Comparison of ENCODE assay signal across 14 cellular contexts in the genomic region with DNA sequence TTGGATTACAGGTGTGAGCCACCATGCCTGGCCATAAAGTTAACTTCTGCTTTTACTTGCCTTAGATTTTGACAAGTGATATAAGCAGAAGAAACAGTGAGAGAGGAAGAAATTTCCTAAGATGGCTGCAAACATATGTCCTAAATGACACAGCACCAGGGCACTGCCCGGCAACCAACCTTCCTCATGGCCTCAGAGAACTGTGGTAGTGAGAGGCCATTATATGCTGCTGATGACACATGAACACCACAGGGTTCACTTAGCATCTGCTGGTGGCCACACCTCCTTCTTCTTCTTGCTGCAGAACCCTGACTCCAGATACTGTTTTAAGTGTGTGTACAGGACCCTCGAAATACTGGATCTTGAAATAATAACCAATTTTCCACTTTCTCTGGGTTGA.
DNase-seq lines count a peak whose midpoint lies in the region; ATAC-seq and TF ChIP-seq lines count a peak whose summit lies in the region.
"Had no signal": no experiment of that assay in that cellular context is flagged by ENCODE, and none has a peak within 500 bp of the region (broad histone marks: within the 10 kb centered on the region; RNA-seq: fewer than 3 reads in every experiment).

No MANE protein-coding gene starts in this region.

- no peak overlapping the region for H4K8ac ChIP-seq in H9 (replicated peaks; ENCODE audit: insufficient read length, low read depth, low read length)

- H3K4me1 ChIP-seq in foreskin keratinocyte (no peaks in the 10 kb centered on the region), H9 (ENCODE audit: insufficient read depth, low read length) (no peaks in the 10 kb centered on the region)

- no peaks in the 10 kb centered on the region for H3K79me2 ChIP-seq in H9 (ENCODE audit: insufficient read depth, low read length)

- no peak overlapping the region for H2BK12ac ChIP-seq in H9 (ENCODE audit: insufficient read length, low read depth, low read length)

- intact Hi-C loops in CD14-positive monocyte (cut with micrococcal nuclease), result loop anchor here (5.0 to 10.0 kb wide), 4 partner anchors 51 to 133 kb away; a partner anchor contains a TSS

- H3K27ac Mint-ChIP-seq in CD14-positive monocyte (peak overlapping the region; percentile 83 to 95 (median 88)), H9 (no peak overlapping the region; a peak in 1 of 7 replicates)
- no peak overlapping the region for H3K27ac Mint-ChIP-seq in activated naive CD4-positive, alpha-beta T cell treated with anti-CD3 and anti-CD28 coated beads, Interleukin-2, amount 50 U/mL, for 72 hours
- H3K27ac Mint-ChIP-seq: activated T-cell treated with anti-CD3 and anti-CD28 coated beads, Interleukin-2, amount 50 U/mL, for 24 hours had no signal

- H3K4me1 Mint-ChIP-seq in CD14-positive monocyte (peaks cover 34% of the 10 kb centered on the region), H9 (peaks cover 6% of the 10 kb centered on the region in 2 experiments; a peak in 3 of 4 replicates)

- H2BK5ac ChIP-seq in H9 (ENCODE audit: insufficient read length, low read length), result no peak overlapping the region

- no peaks in the 10 kb centered on the region for H3K23me2 ChIP-seq in H9 (ENCODE audit: insufficient read length, low read depth, low read length, poor library complexity, severe bottlenecking)

- no peak overlapping the region for H3K23ac ChIP-seq in H9 (ENCODE audit: insufficient read length, low read depth, low read length)

- DNase-seq in CD14-positive monocyte (ENCODE audit: low spot score) (peak; percentile 86), NCI-H748 treated with DMSO at 0.1 percent for 48 hours (lab: John Stamatoyannopoulos, UW) (peak; percentile 8), foreskin keratinocyte (no peak), H9 (no peak), GM03348 (ENCODE audit: low spot score) (no peak), mucosa of gallbladder (ENCODE audit: low spot score) (no peak)
- no peak for DNase-seq in activated naive CD4-positive, alpha-beta T cell treated with anti-CD3 and anti-CD28 coated beads, Interleukin-2, amount 50 U/mL, for 72 hours (ENCODE audit: low spot score in 2 of 2)
- DNase-seq: activated T-cell treated with anti-CD3 and anti-CD28 coated beads, Interleukin-2, amount 50 U/mL, for 24 hours; left cardiac atrium; NCI-H187 treated with DMSO at 0.1 percent for 48 hours; T1000 had no signal

- H3K79me1 ChIP-seq in H9 (ENCODE audit: insufficient read depth, low read depth, low read length, poor library complexity, severe bottlenecking), result no peaks in the 10 kb centered on the region

- H2BK120ac ChIP-seq in H9 (ENCODE audit: low read depth, low read length, poor library complexity, severe bottlenecking), result no peak overlapping the region

- no peak overlapping the region for H2BK15ac ChIP-seq in H9 (ENCODE audit: low read depth, low read length)

- H2AFZ ChIP-seq in H9 (ENCODE audit: low read length), result no peak overlapping the region

- H3K27me3 Mint-ChIP-seq in CD14-positive monocyte (ENCODE audit: low read depth in 3 of 3) (no peaks in the 10 kb centered on the region), H9 (ENCODE audit: low read depth) (no peaks in the 10 kb centered on the region)
- H3K27me3 Mint-ChIP-seq: activated T-cell treated with anti-CD3 and anti-CD28 coated beads, Interleukin-2, amount 50 U/mL, for 24 hours had no signal

- H3K9ac ChIP-seq in H9 (ENCODE audit: extremely low read depth, insufficient read length, low read length), result no peak overlapping the region
- H3K9ac ChIP-seq: KMS-11 had no signal

- H4K20me1 ChIP-seq in H9 (ENCODE audit: control insufficient read depth, insufficient read depth, insufficient read length), result no peaks in the 10 kb centered on the region

- H3K9me3 Mint-ChIP-seq in CD14-positive monocyte (peaks cover 0 to 6% (median 0%) of the 10 kb centered on the region in 7 donors), H9 (no peaks in the 10 kb centered on the region)
- no peaks in the 10 kb centered on the region for H3K9me3 Mint-ChIP-seq in activated naive CD4-positive, alpha-beta T cell treated with anti-CD3 and anti-CD28 coated beads, Interleukin-2, amount 50 U/mL, for 72 hours
- H3K9me3 Mint-ChIP-seq: activated T-cell treated with anti-CD3 and anti-CD28 coated beads, Interleukin-2, amount 50 U/mL, for 24 hours had no signal

- no peak overlapping the region for H3K4me3 Mint-ChIP-seq in CD14-positive monocyte
- no peak overlapping the region for H3K4me3 Mint-ChIP-seq in H9
- H3K4me3 Mint-ChIP-seq: activated T-cell treated with anti-CD3 and anti-CD28 coated beads, Interleukin-2, amount 50 U/mL, for 24 hours had no signal

- no peak overlapping the region for H3T11ph ChIP-seq in H9 (ENCODE audit: low read length)

- ATAC-seq in GM18868 (IDR thresholded peaks at IDR 0.05; ENCODE audit: unreplicated experiment) (peak; percentile 48), foreskin keratinocyte (peak; percentile 29)
- no peak for ATAC-seq in activated naive CD4-positive, alpha-beta T cell treated with anti-CD3 and anti-CD28 coated beads, Interleukin-2, amount 50 U/mL, for 72 hours

- H4K91ac ChIP-seq in H9 (ENCODE audit: insufficient read length, low read depth, low read length), result no peak overlapping the region

- no peak overlapping the region for H2BK20ac ChIP-seq in H9 (ENCODE audit: low read depth, low read length, poor library complexity, severe bottlenecking)

- H3K36me3 Mint-ChIP-seq in CD14-positive monocyte, result peaks cover 0 to 6% of the 10 kb centered on the region in 2 donors
- no peaks in the 10 kb centered on the region for H3K36me3 Mint-ChIP-seq in H9 (ENCODE audit: insufficient read depth in 1 of 3, low read depth in 3 of 3)
- no peaks in the 10 kb centered on the region for H3K36me3 Mint-ChIP-seq in activated naive CD4-positive, alpha-beta T cell treated with anti-CD3 and anti-CD28 coated beads, Interleukin-2, amount 50 U/mL, for 72 hours

- WGBS in H9 (ENCODE audit: extremely low coverage, insufficient read length, low lambda C conversion rate), result no CpG with 5 or more reads among the region's 2 CpGs

- H2AK5ac ChIP-seq in H9 (ENCODE audit: insufficient read length, low read length), result no peak overlapping the region

- H3K4ac ChIP-seq in H9 (ENCODE audit: low read depth, low read length), result no peak overlapping the region

- TF ChIP-seq CTCF in CD14-positive monocyte (IDR thresholded peaks at IDR 0.05) (no peak), foreskin keratinocyte (conservative IDR thresholded peaks at IDR 0.05) (no peak), H9 (conservative IDR thresholded peaks at IDR 0.05) (no peak)

- no peak overlapping the region for H3K56ac ChIP-seq in H9 (ENCODE audit: insufficient read length, low read depth, low read length)

- no peak overlapping the region for H3K18ac ChIP-seq in H9 (ENCODE audit: insufficient read length, low read depth, low read length)

- H3K27me3 ChIP-seq in foreskin keratinocyte (peaks cover 4% of the 10 kb centered on the region), H9 (ENCODE audit: insufficient read depth, low read length) (no peaks in the 10 kb centered on the region)
- H3K27me3 ChIP-seq: cardiac muscle cell had no signal

- no peak overlapping the region for H3K14ac ChIP-seq in H9 (ENCODE audit: insufficient read depth, low read length)

- H3K27ac ChIP-seq in foreskin keratinocyte (no peak overlapping the region), H9 (ENCODE audit: insufficient read length, low read depth, low read length) (no peak overlapping the region)
- H3K27ac ChIP-seq: cardiac muscle cell, KMS-11 had no signal

- H3K9me3 ChIP-seq in H9 (ENCODE audit: control insufficient read depth, low read depth, low read length), result no peaks in the 10 kb centered on the region

- H4K5ac ChIP-seq in H9 (ENCODE audit: insufficient read length, low read depth, low read length), result no peak overlapping the region

- no peak overlapping the region for H3K4me2 ChIP-seq in H9 (ENCODE audit: insufficient read depth, insufficient read length, low read length)
- H3K4me2 ChIP-seq: KMS-11 had no signal

Comparison
In these comparisons a context has a peak if more than half of its experiments do, and no peak if none do; other contexts are left out.
1. DNase-seq: peak in CD14-positive monocyte (single experiment) and NCI-H748 treated with DMSO at 0.1 percent for 48 hours (single experiment); none in foreskin keratinocyte (0 of 2), H9 (single experiment), GM03348 (single experiment), mucosa of gallbladder (single experiment) and activated naive CD4-positive, alpha-beta T cell treated with anti-CD3 and anti-CD28 coated beads, Interleukin-2, amount 50 U/mL, for 72 hours (0 of 2).
2. H3K27ac Mint-ChIP-seq: peak in CD14-positive monocyte (7 of 7); none in H9 (0 of 3) and activated naive CD4-positive, alpha-beta T cell treated with anti-CD3 and anti-CD28 coated beads, Interleukin-2, amount 50 U/mL, for 72 hours (0 of 2).
3. ATAC-seq: peak in GM18868 (single experiment) and foreskin keratinocyte (single experiment); none in activated naive CD4-positive, alpha-beta T cell treated with anti-CD3 and anti-CD28 coated beads, Interleukin-2, amount 50 U/mL, for 72 hours (0 of 2).